Comparison of ENCODE assay signal across 7 cellular contexts in the genomic region with DNA sequence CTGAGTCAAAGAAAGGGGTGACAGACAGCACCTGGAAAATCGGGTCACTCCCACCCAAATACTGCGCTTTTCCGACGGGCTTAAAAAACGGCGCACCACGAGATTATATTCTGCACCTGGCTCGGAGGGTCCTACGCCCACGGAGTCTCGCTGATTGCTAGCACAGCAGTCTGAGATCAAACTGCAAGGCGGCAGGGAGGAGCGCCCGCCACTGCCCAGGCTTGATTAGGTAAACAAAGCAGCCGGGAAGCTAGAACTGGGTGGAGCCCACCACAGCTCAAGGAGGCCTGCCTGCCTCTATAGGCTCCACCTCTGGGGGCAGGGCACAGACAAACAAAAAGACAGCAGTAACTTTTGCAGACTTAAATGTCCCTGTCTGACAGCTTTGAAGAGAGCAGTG.
A peak's percentile ranks its signal among the peaks of the same experiment; 100 is the strongest.
DNase-seq lines count a peak whose midpoint lies in the region; ATAC-seq, FAIRE-seq and TF ChIP-seq lines count a peak whose summit lies in the region.
"Not testable (repeated sequence)": the region's sequence is repeated elsewhere in the genome, so short reads cannot be mapped to it uniquely, and the experiment has no call there.

No MANE protein-coding gene starts in this region.

- H3K36me3 Mint-ChIP-seq in WTC11, result peaks cover 23% of the 10 kb centered on the region
- H3K36me3 Mint-ChIP-seq in progenitor cell of endocrine pancreas (ENCODE audit: insufficient read depth), result not testable (repeated sequence)

- not testable (repeated sequence) for H3K27me3 Mint-ChIP-seq in WTC11 (ENCODE audit: low read depth); progenitor cell of endocrine pancreas

- not testable (repeated sequence) for H3K27ac ChIP-seq in HUES48 (ENCODE audit: low read depth, low read length); HepG2 (ENCODE audit: extremely low read length, insufficient read depth, low read length)

- not testable (repeated sequence) for H3K27ac Mint-ChIP-seq in WTC11
- peak overlapping the region; percentile 88 for H3K27ac Mint-ChIP-seq in progenitor cell of endocrine pancreas

- not testable (repeated sequence) for H4K20me1 ChIP-seq in HepG2 (ENCODE audit: insufficient read depth, low read length)

- ATAC-seq in WTC11, HepG2: not testable (repeated sequence)

- peak; percentile 54 for DNase-seq in ELF-1 (ENCODE audit: low read depth, low spot score)
- DNase-seq in NCI-H345 (lab: John Stamatoyannopoulos, UW), result peak; percentile 34
- DNase-seq in NT2/D1 (ENCODE audit: low read depth, low spot score); HepG2 (ENCODE audit: low spot score); progenitor cell of endocrine pancreas (ENCODE audit: low spot score, unreplicated experiment): not testable (repeated sequence)
- peak; percentile 39 for DNase-seq in WTC11 (ENCODE audit: low spot score)

- WGBS in HepG2 (ENCODE audit: low lambda C conversion rate), result no CpG with 5 or more reads among the region's 15 CpGs

- not testable (repeated sequence) for BruUV-seq in HepG2 (replicated peaks; lab: Mats Ljungman, UMichigan)

- not testable (repeated sequence) for H3K36me3 ChIP-seq in HUES48 (ENCODE audit: control insufficient read depth, insufficient read depth, low read length); HepG2 (replicated peaks in 1 of 2; ENCODE audit: control insufficient read depth in 1 of 2, insufficient read depth in 2 of 2, low read length in 2 of 2)
- peaks cover 12% of the 10 kb centered on the region for H3K36me3 ChIP-seq in NT2/D1 (ENCODE audit: insufficient read depth, insufficient read length, low read length)

- H3K9me3 Mint-ChIP-seq in WTC11 (peaks cover 25% of the 10 kb centered on the region), progenitor cell of endocrine pancreas (ENCODE audit: low read depth) (peaks cover 16% of the 10 kb centered on the region)

- not testable (repeated sequence) for TF ChIP-seq CTCF in WTC11 (IDR thresholded peaks at IDR 0.05); HepG2 (CRISPR knock-in tag; IDR thresholded peaks at IDR 0.05); progenitor cell of endocrine pancreas (IDR thresholded peaks at IDR 0.05; ENCODE audit: unreplicated experiment)

- TF ChIP-seq RAD21 in HepG2 (CRISPR knock-in tag; IDR thresholded peaks at IDR 0.05), result not testable (repeated sequence)

- in situ Hi-C loops in HepG2 (cut with HindIII; ENCODE audit: extremely low pct_ligation_motif_present, low pct_unique_long_range_greater_than_20kb), result not testable (repeated sequence)

- 0 out of 2 replicates have a peak overlapping the region, but pooled peaks have one; percentile 27 for H3K4me3 ChIP-seq in HUES48 (ENCODE audit: low read depth, low read length)
- H3K4me3 ChIP-seq in NT2/D1 (ENCODE audit: insufficient read length, low read depth), result peak overlapping the region; percentile 18
- H3K4me3 ChIP-seq in HepG2 (replicated peaks in 1 of 3; ENCODE audit: insufficient read depth in 1 of 3, low read depth in 2 of 3, low read length in 3 of 3), result not testable (repeated sequence)

- intact Hi-C loops in HepG2 (cut with micrococcal nuclease; ENCODE audit: unreplicated experiment), result not testable (repeated sequence)

- not testable (repeated sequence) for TF ChIP-seq POLR2A in HepG2 (IDR thresholded peaks at IDR 0.05; ENCODE audit: insufficient read depth in 1 of 2, low read depth in 2 of 2, low read length in 2 of 2)

- not testable (repeated sequence) for FAIRE-seq in HepG2 (lab: Jason Lieb, UNC)

- CTCF ChIA-PET in WTC11 (lab: Charles Lee), result interaction anchor here (0.9 to 1.0 kb wide), 3 partner anchors 106 to 316 kb away, joined by 3 to 5 read pairs (median 3); partner anchors contain the start of gene NOL4
- CTCF ChIA-PET in HepG2 (lab: Yijun Ruan, JAX; ENCODE audit: low intra/inter-chr PET ratio, low total read pairs), result not testable (repeated sequence)

- H3K4me1 Mint-ChIP-seq in WTC11, result peaks cover 11% of the 10 kb centered on the region
- H3K4me1 Mint-ChIP-seq in progenitor cell of endocrine pancreas (ENCODE audit: low read depth), result not testable (repeated sequence)

- H3K9me3 ChIP-seq in HUES48 (ENCODE audit: control insufficient read depth, insufficient read depth, low read length); HepG2 (ENCODE audit: low read length): not testable (repeated sequence)
- H3K9me3 ChIP-seq in NT2/D1 (ENCODE audit: insufficient read depth, low read length), result peaks cover 10% of the 10 kb centered on the region

- not testable (repeated sequence) for H3K27me3 ChIP-seq in HUES48 (ENCODE audit: control insufficient read depth, insufficient read depth, low read length); NT2/D1 (ENCODE audit: insufficient read depth, insufficient read length); HepG2 (ENCODE audit: control insufficient read depth in 1 of 2, insufficient read depth in 2 of 2, low read length in 2 of 2)

- H3K4me1 ChIP-seq in HUES48 (ENCODE audit: control insufficient read depth, insufficient read depth, low read length); NT2/D1 (ENCODE audit: insufficient read depth, insufficient read length); HepG2 (ENCODE audit: insufficient read depth, low read length): not testable (repeated sequence)

- H3K9ac ChIP-seq in HUES48 (ENCODE audit: low read depth, low read length); NT2/D1 (ENCODE audit: insufficient read length, low read depth); HepG2 (ENCODE audit: insufficient read depth, low read depth, low read length): not testable (repeated sequence)

- H3K4me3 Mint-ChIP-seq in WTC11 (peak overlapping the region; percentile 81), progenitor cell of endocrine pancreas (ENCODE audit: low read depth) (peak overlapping the region; percentile 73)

- H3K79me2 ChIP-seq in HepG2 (ENCODE audit: insufficient read depth, low read length), result not testable (repeated sequence)

- POLR2A ChIA-PET in WTC11 (lab: Charles Lee), result interaction anchor here (1.5 kb wide), 1 partner anchor 15 kb away, joined by 3 read pairs; no protein-coding TSS in a partner anchor
- POLR2A ChIA-PET in HepG2 (lab: Yijun Ruan, JAX), result not testable (repeated sequence)

- not testable (repeated sequence) for TF ChIP-seq EP300 in HepG2 (IDR thresholded peaks at IDR 0.05; ENCODE audit: low read depth in 2 of 2, low read length in 2 of 2); HepG2 (CRISPR knock-in tag; IDR thresholded peaks at IDR 0.05; ENCODE audit: borderline replicate concordance)

- peak overlapping the region; percentile 18; the same call in 1 of the 2 replicates for H3K4me2 ChIP-seq in HepG2 (ENCODE audit: low read depth, low read length)

- not testable (repeated sequence) for H2AFZ ChIP-seq in HepG2 (ENCODE audit: low read length)

TF ChIP-seq in HepG2, 621 proteins besides CTCF, POLR2A, EP300 and RAD21:
- TF ChIP-seq FOXA1 (IDR thresholded peaks at IDR 0.05), result not testable (repeated sequence)
- TF ChIP-seq FOXA1 (CRISPR knock-in tag; IDR thresholded peaks at IDR 0.05), result peak; percentile 44; the same call in 1 of the 2 replicates
- TF ChIP-seq FOXA3 (CRISPR knock-in tag; IDR thresholded peaks at IDR 0.05), result 0 out of 2 replicates have a peak, but pooled peaks have one; percentile 10
